Comparison of ENCODE assay signal across 17 cellular contexts in genomic region chr20:21564127-21564773, GRCh38. TPM values are rescaled to one million over a fixed set of nuclear protein-coding genes. Genes with fewer than 3 reads are reported as not detected.
A peak's percentile ranks its signal among the peaks of the same experiment; 100 is the strongest.
DNase-seq lines count a peak whose midpoint lies in the region; TF ChIP-seq lines count a peak whose summit lies in the region.
"Had no signal": no experiment of that assay in that cellular context is flagged by ENCODE, and none has a peak within 500 bp of the region (broad histone marks: within the 10 kb centered on the region; RNA-seq: fewer than 3 reads in every experiment).

No MANE protein-coding gene starts in this region.

- H3K27me3 Mint-ChIP-seq in endothelial cell (ENCODE audit: unreplicated experiment), result peaks cover 9% of the 10 kb centered on the region
- H3K27me3 Mint-ChIP-seq in activated T-helper 2 cell treated with anti-CD3 and anti-CD28 coated beads, Interferon-gamma antibody, Interleukin-2, Interleukin-4, amounts not matched to agents 10 μg/mL and 5 μg/mL and 100 μg/mL, durations not matched to agents 14 hours and 24 hours and 36 hours (ENCODE audit: low read depth), result peaks cover 28% of the 10 kb centered on the region

- no peak for TF ChIP-seq CTCF in endothelial cell (IDR thresholded peaks at IDR 0.05; ENCODE audit: unreplicated experiment)

- H3K4me1 Mint-ChIP-seq in endothelial cell (ENCODE audit: unreplicated experiment), result peaks cover 10% of the 10 kb centered on the region
- peaks cover 6% of the 10 kb centered on the region for H3K4me1 Mint-ChIP-seq in activated T-helper 2 cell treated with anti-CD3 and anti-CD28 coated beads, Interferon-gamma antibody, Interleukin-2, Interleukin-4, amounts not matched to agents 10 μg/mL and 5 μg/mL and 100 μg/mL, durations not matched to agents 14 hours and 24 hours and 36 hours (ENCODE audit: low read depth)

- intact Hi-C loops in activated T-helper 2 cell treated with anti-CD3 and anti-CD28 coated beads, Interferon-gamma antibody, Interleukin-2, Interleukin-4, amounts not matched to agents 10 μg/mL and 5 μg/mL and 100 μg/mL, durations not matched to agents 14 hours and 24 hours and 36 hours (cut with micrococcal nuclease), result no loop called here

- H3K9me3 Mint-ChIP-seq in endothelial cell (ENCODE audit: unreplicated experiment), result no peaks in the 10 kb centered on the region
- no peaks in the 10 kb centered on the region for H3K9me3 Mint-ChIP-seq in activated T-helper 2 cell treated with anti-CD3 and anti-CD28 coated beads, Interferon-gamma antibody, Interleukin-2, Interleukin-4, amounts not matched to agents 10 μg/mL and 5 μg/mL and 100 μg/mL, durations not matched to agents 14 hours and 24 hours and 36 hours

- H3K36me3 Mint-ChIP-seq in endothelial cell (ENCODE audit: low read depth, unreplicated experiment), result no peaks in the 10 kb centered on the region
- H3K36me3 Mint-ChIP-seq in activated T-helper 2 cell treated with anti-CD3 and anti-CD28 coated beads, Interferon-gamma antibody, Interleukin-2, Interleukin-4, amounts not matched to agents 10 μg/mL and 5 μg/mL and 100 μg/mL, durations not matched to agents 14 hours and 24 hours and 36 hours (ENCODE audit: low read depth), result no peaks in the 10 kb centered on the region

- H3K27ac Mint-ChIP-seq in endothelial cell (ENCODE audit: unreplicated experiment), result peak overlapping the region; percentile 4
- H3K27ac Mint-ChIP-seq in activated T-helper 2 cell treated with anti-CD3 and anti-CD28 coated beads, Interferon-gamma antibody, Interleukin-2, Interleukin-4, amounts not matched to agents 10 μg/mL and 5 μg/mL and 100 μg/mL, durations not matched to agents 14 hours and 24 hours and 36 hours, result no peak overlapping the region
- H3K27ac Mint-ChIP-seq: T-helper 17 cell had no signal

- H3K4me3 Mint-ChIP-seq in endothelial cell (ENCODE audit: unreplicated experiment), result no peak overlapping the region
- H3K4me3 Mint-ChIP-seq in activated T-helper 2 cell treated with anti-CD3 and anti-CD28 coated beads, Interferon-gamma antibody, Interleukin-2, Interleukin-4, amounts not matched to agents 10 μg/mL and 5 μg/mL and 100 μg/mL, durations not matched to agents 14 hours and 24 hours and 36 hours (ENCODE audit: low read depth), result no peak overlapping the region
- H3K4me3 Mint-ChIP-seq: T-helper 17 cell had no signal

- DNase-seq in C1 segment of cervical spinal cord (lab: John Stamatoyannopoulos, UW), result peak in 8 of 14 donors; percentile 11 to 57 (median 36)
- peak; percentile 59 for DNase-seq in NCI-H146 treated with DMSO at 0.1 percent for 48 hours (lab: John Stamatoyannopoulos, UW; ENCODE audit: unreplicated experiment)
- DNase-seq in endothelial cell (ENCODE audit: low spot score), result no peak
- DNase-seq in pons (ENCODE audit: low spot score), result peak; percentile 20
- DNase-seq in activated T-helper 2 cell treated with anti-CD3 and anti-CD28 coated beads, Interferon-gamma antibody, Interleukin-2, Interleukin-4, amounts not matched to agents 10 μg/mL and 5 μg/mL and 100 μg/mL, durations not matched to agents 14 hours and 24 hours and 36 hours (ENCODE audit: low spot score), result no peak
- no peak for DNase-seq in T-helper 1 cell
- no peak for DNase-seq in stimulated activated naive CD4-positive, alpha-beta T cell treated with Interleukin-2 at 50 U/mL for 16 hours (lab: John Stamatoyannopoulos, UW)
- DNase-seq in NCI-H748 treated with DMSO at 0.1 percent for 48 hours (lab: John Stamatoyannopoulos, UW), result no peak
- DNase-seq: DMS153; effector CD4-positive, alpha-beta T cell; GM23248; mucosa of descending colon; MV-4-11; stimulated activated CD4-positive, alpha-beta T cell treated with anti-CD3 and anti-CD28 coated beads, Interleukin-2, amount 100 ng/mL, for 48 hours; T-helper 17 cell had no signal

RNA-seq across cellular contexts. Expression of gene NKX2-2, which starts 50.4 kb away (rescaled TPM):
- 0.82 TPM for total RNA-seq in endothelial cell (ENCODE audit: unreplicated experiment)
- total RNA-seq in activated T-helper 2 cell treated with anti-CD3 and anti-CD28 coated beads, Interferon-gamma antibody, Interleukin-2, Interleukin-4, amounts not matched to agents 10 μg/mL and 5 μg/mL and 100 μg/mL, durations not matched to agents 14 hours and 24 hours and 36 hours, result not detected in 2 replicates
- total RNA-seq: activated CD8-positive, alpha-beta memory T cell treated with anti-CD3 and anti-CD28 coated beads for 36 hours; GM23248; suprapubic skin; T-helper 17 cell had no signal

Comparison
In these comparisons a context has a peak if more than half of its experiments do, and no peak if none do; other contexts are left out.
1. DNase-seq: peak in C1 segment of cervical spinal cord (8 of 14), NCI-H146 treated with DMSO at 0.1 percent for 48 hours (single experiment) and pons (single experiment); none in endothelial cell (single experiment), activated T-helper 2 cell treated with anti-CD3 and anti-CD28 coated beads, Interferon-gamma antibody, Interleukin-2, Interleukin-4, amounts not matched to agents 10 μg/mL and 5 μg/mL and 100 μg/mL, durations not matched to agents 14 hours and 24 hours and 36 hours (single experiment), T-helper 1 cell (0 of 5), stimulated activated naive CD4-positive, alpha-beta T cell treated with Interleukin-2 at 50 U/mL for 16 hours (single experiment) and NCI-H748 treated with DMSO at 0.1 percent for 48 hours (single experiment).